Comparison of ENCODE assay signal across 1 cellular context in the genomic region with DNA sequence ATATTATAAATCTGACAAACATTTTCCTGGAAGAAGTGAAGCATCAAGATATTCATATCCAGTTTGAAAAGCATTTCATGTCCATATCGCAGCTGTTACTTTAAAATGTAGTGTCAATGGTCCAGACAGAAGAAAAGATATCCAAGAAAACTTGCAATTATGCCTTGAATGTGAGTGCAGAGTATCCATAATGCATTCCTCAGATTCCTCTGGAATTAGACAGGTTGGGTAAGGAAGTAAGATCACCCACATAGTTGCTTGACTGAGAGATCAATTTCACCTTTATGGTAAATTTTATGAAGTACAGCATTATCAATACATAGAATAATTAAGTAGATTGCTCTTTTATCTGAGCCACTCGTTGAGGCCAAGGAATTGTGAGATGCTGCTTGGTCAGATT.
TF ChIP-seq lines count a peak whose summit lies in the region.

No MANE protein-coding gene starts in this region.

TF ChIP-seq in GM23338, 12 proteins besides CTCF, POLR2A, EP300 and RAD21 (continued from another document):
- TF ChIP-seq, protein P1, sequence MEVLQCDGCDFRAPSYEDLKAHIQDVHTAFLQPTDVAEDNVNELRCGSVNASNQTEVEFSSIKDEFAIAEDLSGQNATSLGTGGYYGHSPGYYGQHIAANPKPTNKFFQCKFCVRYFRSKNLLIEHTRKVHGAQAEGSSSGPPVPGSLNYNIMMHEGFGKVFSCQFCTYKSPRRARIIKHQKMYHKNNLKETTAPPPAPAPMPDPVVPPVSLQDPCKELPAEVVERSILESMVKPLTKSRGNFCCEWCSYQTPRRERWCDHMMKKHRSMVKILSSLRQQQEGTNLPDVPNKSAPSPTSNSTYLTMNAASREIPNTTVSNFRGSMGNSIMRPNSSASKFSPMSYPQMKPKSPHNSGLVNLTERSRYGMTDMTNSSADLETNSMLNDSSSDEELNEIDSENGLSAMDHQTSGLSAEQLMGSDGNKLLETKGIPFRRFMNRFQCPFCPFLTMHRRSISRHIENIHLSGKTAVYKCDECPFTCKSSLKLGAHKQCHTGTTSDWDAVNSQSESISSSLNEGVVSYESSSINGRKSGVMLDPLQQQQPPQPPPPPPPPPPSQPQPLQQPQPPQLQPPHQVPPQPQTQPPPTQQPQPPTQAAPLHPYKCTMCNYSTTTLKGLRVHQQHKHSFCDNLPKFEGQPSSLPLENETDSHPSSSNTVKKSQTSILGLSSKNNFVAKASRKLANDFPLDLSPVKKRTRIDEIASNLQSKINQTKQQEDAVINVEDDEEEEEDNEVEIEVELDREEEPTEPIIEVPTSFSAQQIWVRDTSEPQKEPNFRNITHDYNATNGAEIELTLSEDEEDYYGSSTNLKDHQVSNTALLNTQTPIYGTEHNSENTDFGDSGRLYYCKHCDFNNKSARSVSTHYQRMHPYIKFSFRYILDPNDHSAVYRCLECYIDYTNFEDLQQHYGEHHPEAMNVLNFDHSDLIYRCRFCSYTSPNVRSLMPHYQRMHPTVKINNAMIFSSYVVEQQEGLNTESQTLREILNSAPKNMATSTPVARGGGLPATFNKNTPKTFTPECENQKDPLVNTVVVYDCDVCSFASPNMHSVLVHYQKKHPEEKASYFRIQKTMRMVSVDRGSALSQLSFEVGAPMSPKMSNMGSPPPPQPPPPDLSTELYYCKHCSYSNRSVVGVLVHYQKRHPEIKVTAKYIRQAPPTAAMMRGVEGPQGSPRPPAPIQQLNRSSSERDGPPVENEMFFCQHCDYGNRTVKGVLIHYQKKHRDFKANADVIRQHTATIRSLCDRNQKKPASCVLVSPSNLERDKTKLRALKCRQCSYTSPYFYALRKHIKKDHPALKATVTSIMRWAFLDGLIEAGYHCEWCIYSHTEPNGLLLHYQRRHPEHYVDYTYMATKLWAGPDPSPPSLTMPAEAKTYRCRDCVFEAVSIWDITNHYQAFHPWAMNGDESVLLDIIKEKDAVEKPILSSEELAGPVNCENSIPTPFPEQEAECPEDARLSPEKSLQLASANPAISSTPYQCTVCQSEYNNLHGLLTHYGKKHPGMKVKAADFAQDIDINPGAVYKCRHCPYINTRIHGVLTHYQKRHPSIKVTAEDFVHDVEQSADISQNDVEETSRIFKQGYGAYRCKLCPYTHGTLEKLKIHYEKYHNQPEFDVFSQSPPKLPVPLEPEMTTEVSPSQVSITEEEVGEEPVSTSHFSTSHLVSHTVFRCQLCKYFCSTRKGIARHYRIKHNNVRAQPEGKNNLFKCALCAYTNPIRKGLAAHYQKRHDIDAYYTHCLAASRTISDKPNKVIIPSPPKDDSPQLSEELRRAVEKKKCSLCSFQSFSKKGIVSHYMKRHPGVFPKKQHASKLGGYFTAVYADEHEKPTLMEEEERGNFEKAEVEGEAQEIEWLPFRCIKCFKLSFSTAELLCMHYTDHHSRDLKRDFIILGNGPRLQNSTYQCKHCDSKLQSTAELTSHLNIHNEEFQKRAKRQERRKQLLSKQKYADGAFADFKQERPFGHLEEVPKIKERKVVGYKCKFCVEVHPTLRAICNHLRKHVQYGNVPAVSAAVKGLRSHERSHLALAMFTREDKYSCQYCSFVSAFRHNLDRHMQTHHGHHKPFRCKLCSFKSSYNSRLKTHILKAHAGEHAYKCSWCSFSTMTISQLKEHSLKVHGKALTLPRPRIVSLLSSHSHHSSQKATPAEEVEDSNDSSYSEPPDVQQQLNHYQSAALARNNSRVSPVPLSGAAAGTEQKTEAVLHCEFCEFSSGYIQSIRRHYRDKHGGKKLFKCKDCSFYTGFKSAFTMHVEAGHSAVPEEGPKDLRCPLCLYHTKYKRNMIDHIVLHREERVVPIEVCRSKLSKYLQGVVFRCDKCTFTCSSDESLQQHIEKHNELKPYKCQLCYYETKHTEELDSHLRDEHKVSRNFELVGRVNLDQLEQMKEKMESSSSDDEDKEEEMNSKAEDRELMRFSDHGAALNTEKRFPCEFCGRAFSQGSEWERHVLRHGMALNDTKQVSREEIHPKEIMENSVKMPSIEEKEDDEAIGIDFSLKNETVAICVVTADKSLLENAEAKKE (CRISPR knock-in tag; IDR thresholded peaks at IDR 0.05), result no peak
- no peak for TF ChIP-seq NANOG (IDR thresholded peaks at IDR 0.05; ENCODE audit: borderline replicate concordance)
- TF ChIP-seq, protein P2, sequence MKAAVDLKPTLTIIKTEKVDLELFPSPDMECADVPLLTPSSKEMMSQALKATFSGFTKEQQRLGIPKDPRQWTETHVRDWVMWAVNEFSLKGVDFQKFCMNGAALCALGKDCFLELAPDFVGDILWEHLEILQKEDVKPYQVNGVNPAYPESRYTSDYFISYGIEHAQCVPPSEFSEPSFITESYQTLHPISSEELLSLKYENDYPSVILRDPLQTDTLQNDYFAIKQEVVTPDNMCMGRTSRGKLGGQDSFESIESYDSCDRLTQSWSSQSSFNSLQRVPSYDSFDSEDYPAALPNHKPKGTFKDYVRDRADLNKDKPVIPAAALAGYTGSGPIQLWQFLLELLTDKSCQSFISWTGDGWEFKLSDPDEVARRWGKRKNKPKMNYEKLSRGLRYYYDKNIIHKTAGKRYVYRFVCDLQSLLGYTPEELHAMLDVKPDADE (IDR thresholded peaks at IDR 0.05), result no peak
- no peak for TF ChIP-seq STAT1 (IDR thresholded peaks at IDR 0.05; ENCODE audit: unreplicated experiment)
- TF ChIP-seq, protein P3, sequence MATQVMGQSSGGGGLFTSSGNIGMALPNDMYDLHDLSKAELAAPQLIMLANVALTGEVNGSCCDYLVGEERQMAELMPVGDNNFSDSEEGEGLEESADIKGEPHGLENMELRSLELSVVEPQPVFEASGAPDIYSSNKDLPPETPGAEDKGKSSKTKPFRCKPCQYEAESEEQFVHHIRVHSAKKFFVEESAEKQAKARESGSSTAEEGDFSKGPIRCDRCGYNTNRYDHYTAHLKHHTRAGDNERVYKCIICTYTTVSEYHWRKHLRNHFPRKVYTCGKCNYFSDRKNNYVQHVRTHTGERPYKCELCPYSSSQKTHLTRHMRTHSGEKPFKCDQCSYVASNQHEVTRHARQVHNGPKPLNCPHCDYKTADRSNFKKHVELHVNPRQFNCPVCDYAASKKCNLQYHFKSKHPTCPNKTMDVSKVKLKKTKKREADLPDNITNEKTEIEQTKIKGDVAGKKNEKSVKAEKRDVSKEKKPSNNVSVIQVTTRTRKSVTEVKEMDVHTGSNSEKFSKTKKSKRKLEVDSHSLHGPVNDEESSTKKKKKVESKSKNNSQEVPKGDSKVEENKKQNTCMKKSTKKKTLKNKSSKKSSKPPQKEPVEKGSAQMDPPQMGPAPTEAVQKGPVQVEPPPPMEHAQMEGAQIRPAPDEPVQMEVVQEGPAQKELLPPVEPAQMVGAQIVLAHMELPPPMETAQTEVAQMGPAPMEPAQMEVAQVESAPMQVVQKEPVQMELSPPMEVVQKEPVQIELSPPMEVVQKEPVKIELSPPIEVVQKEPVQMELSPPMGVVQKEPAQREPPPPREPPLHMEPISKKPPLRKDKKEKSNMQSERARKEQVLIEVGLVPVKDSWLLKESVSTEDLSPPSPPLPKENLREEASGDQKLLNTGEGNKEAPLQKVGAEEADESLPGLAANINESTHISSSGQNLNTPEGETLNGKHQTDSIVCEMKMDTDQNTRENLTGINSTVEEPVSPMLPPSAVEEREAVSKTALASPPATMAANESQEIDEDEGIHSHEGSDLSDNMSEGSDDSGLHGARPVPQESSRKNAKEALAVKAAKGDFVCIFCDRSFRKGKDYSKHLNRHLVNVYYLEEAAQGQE (IDR thresholded peaks at IDR 0.05; ENCODE audit: unreplicated experiment), result no peak
- TF ChIP-seq CREB1 (CRISPR knock-in tag; IDR thresholded peaks at IDR 0.05; ENCODE audit: low read depth), result no peak
- no peak for TF ChIP-seq EZH2 (IDR thresholded peaks at IDR 0.05; ENCODE audit: low read depth, unreplicated experiment)
- TF ChIP-seq POLR2AphosphoS5 (IDR thresholded peaks at IDR 0.05; ENCODE audit: low read depth), result no peak
- no peak for TF ChIP-seq ZNF331 (CRISPR knock-in tag; IDR thresholded peaks at IDR 0.05; ENCODE audit: low read depth)
TF ChIP-seq in GM23338: peak in this region for 0.
